ENCODE assay signal across 14 cellular contexts in genomic region chr12:202081-202731, GRCh38. TPM values are rescaled to one million over a fixed set of nuclear protein-coding genes. Genes with fewer than 3 reads are reported as not detected.
DNase-seq lines count a peak whose midpoint lies in the region; ATAC-seq and TF ChIP-seq lines count a peak whose summit lies in the region.
"Had no signal": no experiment of that assay in that cellular context is flagged by ENCODE, and none has a peak within 500 bp of the region (broad histone marks: within the 10 kb centered on the region; RNA-seq: fewer than 3 reads in every experiment).

No MANE protein-coding gene starts in this region.

- WGBS in body of pancreas, 2 donors: 71 to 77% methylated on average over 15 of the region's 15 CpGs

- H3K27me3 ChIP-seq in H7 (ENCODE audit: control insufficient read depth, insufficient read depth, low read length) (peaks cover 45% of the 10 kb centered on the region), body of pancreas (no peaks in the 10 kb centered on the region)
- peaks cover 3% of the 10 kb centered on the region for H3K27me3 ChIP-seq in CD8-positive, alpha-beta T cell (ENCODE audit: insufficient read depth, low read length)

- no peak for ATAC-seq in CD8-positive, alpha-beta T cell
- ATAC-seq in body of pancreas: no peak
- ATAC-seq: naive thymus-derived CD4-positive, alpha-beta T cell had no signal

- H3K27me3 Mint-ChIP-seq in osteocyte (ENCODE audit: unreplicated experiment): peaks cover 55% of the 10 kb centered on the region
- peaks cover 44% of the 10 kb centered on the region for H3K27me3 Mint-ChIP-seq in CD8-positive, alpha-beta T cell (ENCODE audit: low read depth)

- intact Hi-C loops in CD8-positive, alpha-beta T cell (cut with DNase I, micrococcal nuclease): no loop called here
- intact Hi-C loops in body of pancreas (cut with DNase I): no loop called here

- no peaks in the 10 kb centered on the region for H3K9me3 ChIP-seq in CD8-positive, alpha-beta T cell (ENCODE audit: low read length)
- no peaks in the 10 kb centered on the region for H3K9me3 ChIP-seq in body of pancreas
- H3K9me3 ChIP-seq: stomach had no signal

- no peak for TF ChIP-seq CTCF in osteocyte (IDR thresholded peaks at IDR 0.05)
- TF ChIP-seq CTCF in CD8-positive, alpha-beta T cell (IDR thresholded peaks at IDR 0.05): no peak
- no peak for TF ChIP-seq CTCF in body of pancreas (IDR thresholded peaks at IDR 0.05)

- peaks cover 6% of the 10 kb centered on the region for H3K4me1 Mint-ChIP-seq in osteocyte (ENCODE audit: unreplicated experiment)
- H3K4me1 Mint-ChIP-seq in CD8-positive, alpha-beta T cell (ENCODE audit: low read depth): peaks cover 2% of the 10 kb centered on the region

- H3K27ac ChIP-seq in CD8-positive, alpha-beta T cell (ENCODE audit: low read depth, low read length): no peak overlapping the region
- no peak overlapping the region for H3K27ac ChIP-seq in body of pancreas
- H3K27ac ChIP-seq: stomach had no signal

- POLR2A ChIA-PET in CD8-positive, alpha-beta T cell (lab: Charles Lee): no interaction called here

- H3K4me3 ChIP-seq in H7 (ENCODE audit: insufficient read depth, low read depth, low read length) (no peak overlapping the region), body of pancreas (no peak overlapping the region)
- H3K4me3 ChIP-seq in CD8-positive, alpha-beta T cell (ENCODE audit: low read depth, low read length): no peak overlapping the region
- H3K4me3 ChIP-seq: stomach had no signal

- DNase-seq in H7 (peak; percentile 90), NCI-H2029 treated with DMSO at 0.1 percent for 48 hours (lab: John Stamatoyannopoulos, UW) (peak; percentile 97), cerebellum (ENCODE audit: low spot score) (peak; percentile 53), osteocyte (ENCODE audit: extremely low spot score, unreplicated experiment) (no peak), body of pancreas (no peak), kidney glomerular epithelial cell (lab: John Stamatoyannopoulos, UW) (no peak)
- DNase-seq in CD8-positive, alpha-beta T cell: no peak
- DNase-seq in stimulated activated CD4-positive, alpha-beta T cell treated with anti-CD3 and anti-CD28 coated beads, Interleukin-1b, Interleukin-23, amount 100 ng/mL, for 48 hours: no peak
- DNase-seq: naive thymus-derived CD4-positive, alpha-beta T cell; NK-92 treated with Interleukin-12 subunit alpha and Interleukin-12 subunit beta, amount 100 ng/mL, for 24 hours; stimulated activated CD4-positive, alpha-beta T cell treated with anti-CD3 and anti-CD28 coated beads, Interleukin-2, amount 100 ng/mL, for 24 hours; stomach had no signal

- TF ChIP-seq POLR2A in body of pancreas (IDR thresholded peaks at IDR 0.05): no peak

- CTCF ChIA-PET in CD8-positive, alpha-beta T cell (lab: Charles Lee): no interaction called here

- peak overlapping the region; percentile 49 for H3K4me3 Mint-ChIP-seq in osteocyte (ENCODE audit: unreplicated experiment)
- no peak overlapping the region for H3K4me3 Mint-ChIP-seq in CD8-positive, alpha-beta T cell

- H3K9me3 Mint-ChIP-seq in osteocyte (ENCODE audit: unreplicated experiment): no peaks in the 10 kb centered on the region
- no peaks in the 10 kb centered on the region for H3K9me3 Mint-ChIP-seq in CD8-positive, alpha-beta T cell

- H3K27ac Mint-ChIP-seq in osteocyte (ENCODE audit: unreplicated experiment): no peak overlapping the region
- H3K27ac Mint-ChIP-seq in CD8-positive, alpha-beta T cell: no peak overlapping the region
- H3K27ac Mint-ChIP-seq: naive thymus-derived CD4-positive, alpha-beta T cell had no signal

- H3K36me3 Mint-ChIP-seq in osteocyte (ENCODE audit: unreplicated experiment): no peaks in the 10 kb centered on the region
- no peaks in the 10 kb centered on the region for H3K36me3 Mint-ChIP-seq in CD8-positive, alpha-beta T cell
- H3K36me3 Mint-ChIP-seq: naive thymus-derived CD4-positive, alpha-beta T cell had no signal

- H3K4me1 ChIP-seq in CD8-positive, alpha-beta T cell (ENCODE audit: insufficient read depth, low read length): no peaks in the 10 kb centered on the region
- H3K4me1 ChIP-seq in body of pancreas: peaks cover 34% of the 10 kb centered on the region

- no peaks in the 10 kb centered on the region for H3K36me3 ChIP-seq in H7 (replicated peaks; ENCODE audit: control insufficient read depth, insufficient read depth, low read length)
- no peaks in the 10 kb centered on the region for H3K36me3 ChIP-seq in CD8-positive, alpha-beta T cell (ENCODE audit: insufficient read depth, low read length)
- H3K36me3 ChIP-seq in body of pancreas (replicated peaks in 1 of 2; ENCODE audit: insufficient read depth in 1 of 2, low read depth in 2 of 2): no peaks in the 10 kb centered on the region
- H3K36me3 ChIP-seq: stomach had no signal

RNA-seq across cellular contexts. Expression of gene SLC6A12, which starts 11.8 kb away (rescaled TPM):
- 0.31 TPM in 1 of 2 replicates, not detected in the other for total RNA-seq in H7 (2014; rRNA removed; shearing (Covaris generic))
- total RNA-seq in cerebellum: 11.1 TPM
- total RNA-seq in osteocyte: not detected in 2 replicates
- not detected for total RNA-seq in CD8-positive, alpha-beta T cell
- 1 to 10 TPM in 1 of 2 donors, under 1 TPM in 1; 0.33 to 6.7 TPM for total RNA-seq in body of pancreas
- total RNA-seq: endothelial cell of umbilical vein; T-helper 1 cell treated with Interleukin-12 subunit alpha and Interleukin-12 subunit beta and Interleukin-4 antibody, amounts not matched to agents 30 ng/mL and 1 ng/mL, for 36 hours had no signal

Comparison
In these comparisons a context has a peak if more than half of its experiments do, and no peak if none do; other contexts are left out.
1. DNase-seq: peak in H7 (single experiment), NCI-H2029 treated with DMSO at 0.1 percent for 48 hours (single experiment) and cerebellum (single experiment); none in osteocyte (single experiment), CD8-positive, alpha-beta T cell (0 of 7), body of pancreas (0 of 4), stimulated activated CD4-positive, alpha-beta T cell treated with anti-CD3 and anti-CD28 coated beads, Interleukin-1b, Interleukin-23, amount 100 ng/mL, for 48 hours (single experiment) and kidney glomerular epithelial cell (single experiment).